ENCODE assay signal across 2 cellular contexts in genomic region chr1:111202707-111203623, GRCh38.
A peak's percentile ranks its signal among the peaks of the same experiment; 100 is the strongest.
TF ChIP-seq lines count a peak whose summit lies in the region.

No MANE protein-coding gene starts in this region.

TF ChIP-seq in A549, 52 proteins besides CTCF, POLR2A, EP300 and RAD21:
- TF ChIP-seq RCOR1 (IDR thresholded peaks at IDR 0.05; ENCODE audit: low read depth, low read length): no peak
- TF ChIP-seq ZC3H11A (IDR thresholded peaks at IDR 0.05): no peak
- TF ChIP-seq SMC3 (IDR thresholded peaks at IDR 0.05): no peak

TF ChIP-seq in HepG2, 621 proteins besides CTCF, POLR2A, EP300 and RAD21:
- TF ChIP-seq ZNF281 (CRISPR knock-in tag; IDR thresholded peaks at IDR 0.05; ENCODE audit: borderline replicate concordance): no peak
- no peak for TF ChIP-seq MEF2D (CRISPR knock-in tag; IDR thresholded peaks at IDR 0.05)
- peak; percentile 16; the same call in 1 of the 2 replicates for TF ChIP-seq STAG1 (CRISPR knock-in tag; IDR thresholded peaks at IDR 0.05)
- 0 out of 2 replicates have a peak, but pooled peaks have one; percentile 33 for TF ChIP-seq THAP9 (CRISPR knock-in tag; IDR thresholded peaks at IDR 0.05; ENCODE audit: borderline replicate concordance)
- TF ChIP-seq FOSL1 (CRISPR knock-in tag; IDR thresholded peaks at IDR 0.05; ENCODE audit: borderline replicate concordance): no peak
- no peak for TF ChIP-seq LCORL (IDR thresholded peaks at IDR 0.05)
- 0 out of 2 replicates have a peak, but pooled peaks have one; percentile 11 for TF ChIP-seq LCORL (CRISPR knock-in tag; IDR thresholded peaks at IDR 0.05)
- TF ChIP-seq ZNF749 (CRISPR knock-in tag; IDR thresholded peaks at IDR 0.05; ENCODE audit: borderline replicate concordance): no peak
- TF ChIP-seq THRA (CRISPR knock-in tag; IDR thresholded peaks at IDR 0.05; ENCODE audit: borderline replicate concordance): no peak
- 0 out of 2 replicates have a peak, but pooled peaks have one; percentile 33 for TF ChIP-seq HNF4A (CRISPR knock-in tag; IDR thresholded peaks at IDR 0.05)
- TF ChIP-seq MBNL3 (CRISPR knock-in tag; conservative IDR thresholded peaks at IDR 0.05): no peak
- TF ChIP-seq SALL1 (CRISPR knock-in tag; IDR thresholded peaks at IDR 0.05): 0 out of 2 replicates have a peak, but pooled peaks have one; percentile 8
- no peak for TF ChIP-seq KDM5A (IDR thresholded peaks at IDR 0.05; ENCODE audit: borderline replicate concordance, low read length)
- no peak for TF ChIP-seq ZIK1 (CRISPR knock-in tag; IDR thresholded peaks at IDR 0.05; ENCODE audit: borderline replicate concordance, low read depth)
- no peak for TF ChIP-seq AGO2 (optimal IDR thresholded peaks at IDR 0.05; ENCODE audit: low read depth, low read length)
- TF ChIP-seq SP1 (IDR thresholded peaks at IDR 0.05): no peak
- TF ChIP-seq SP1 (CRISPR knock-in tag; IDR thresholded peaks at IDR 0.05): no peak
TF ChIP-seq in HepG2: peak in this region for 5.
